In genomic region chr7:81526971-81527370, GRCh38 we compare ENCODE assay signal across 10 cellular contexts.
"Had no signal": no experiment of that assay in that cellular context is flagged by ENCODE, and none has a peak within 500 bp of the region (broad histone marks: within the 10 kb centered on the region; RNA-seq: fewer than 3 reads in every experiment).

No MANE protein-coding gene starts in this region.

- DNase-seq: GM23248, GOT3, H7, H9, HCEC 1CT, HFFc6 had no signal

- H3K36me3 ChIP-seq: HAP-1 had no signal

- FAIRE-seq: H1 had no signal

- H3K9me3 ChIP-seq: HAP-1 had no signal

- H3K4me2 ChIP-seq: GM23338 had no signal

- H3K4me3 ChIP-seq: GM23248, GM23338, HAP-1 had no signal

- H3K4me1 ChIP-seq: HAP-1 had no signal

- H2AFZ ChIP-seq: GM23248 had no signal

- H3K27ac ChIP-seq: GM23248 had no signal

- H3K9ac ChIP-seq: GM23248 had no signal

- ATAC-seq: GM23338, HCT116 had no signal
